ENCODE assay signal across 8 cellular contexts in the genomic region with DNA sequence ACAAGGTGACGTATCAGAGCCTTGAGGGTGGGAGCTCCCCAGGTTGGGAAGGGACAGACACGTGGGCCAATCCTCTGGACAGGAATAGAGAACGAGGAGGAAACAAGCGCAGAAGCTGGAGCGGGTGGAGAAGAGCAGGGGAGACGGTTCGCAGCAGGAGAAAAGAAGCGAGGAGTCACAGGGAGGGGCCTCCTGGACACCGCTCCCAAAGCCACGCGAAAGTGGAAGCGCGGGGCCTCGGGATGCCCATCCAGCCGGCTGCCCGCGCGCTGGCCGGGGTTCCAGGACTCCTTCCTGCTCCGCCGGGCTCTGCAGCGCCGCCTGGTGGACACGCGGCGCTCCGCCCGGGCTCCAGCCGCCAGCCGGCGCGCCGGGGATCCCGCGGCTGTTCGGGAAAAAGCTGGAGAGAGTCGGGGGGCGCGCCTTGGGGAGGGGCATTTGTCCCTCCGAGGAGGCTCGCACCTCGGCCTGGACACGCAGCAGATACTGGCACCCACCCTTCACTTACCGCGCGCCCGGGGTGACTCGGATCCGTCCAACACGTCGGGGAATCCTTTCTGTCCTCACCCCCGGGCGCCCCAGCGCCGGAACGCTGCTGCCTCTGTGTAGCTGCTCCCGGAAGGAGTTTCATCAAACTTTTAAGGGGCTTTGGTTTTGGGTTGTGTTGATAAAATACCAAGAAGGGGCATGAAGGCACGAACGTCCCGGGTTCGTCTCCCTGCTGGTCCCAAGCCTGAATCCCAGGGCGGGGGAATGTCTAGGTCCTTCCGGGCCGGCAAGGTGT. TPM values are rescaled to one million over a fixed set of nuclear protein-coding genes. Genes with fewer than 3 reads are reported as not detected.
DNase-seq lines count a peak whose midpoint lies in the region; ATAC-seq and FAIRE-seq lines count a peak whose summit lies in the region.

No MANE protein-coding gene starts in this region.

- peak; percentile 33 to 58 for DNase-seq in stimulated activated CD4-positive, alpha-beta T cell treated with anti-CD3 and anti-CD28 coated beads, Interleukin-2, amount 100 ng/mL, for 48 hours
- DNase-seq in stimulated activated CD4-positive, alpha-beta T cell treated with anti-CD3 and anti-CD28 coated beads, Interleukin-1b, Interleukin-23, amount 100 ng/mL, for 48 hours = no peak
- DNase-seq in astrocyte of the hippocampus (ENCODE audit: low read depth, low spot score) = peak; percentile 76
- peak; percentile 67 for DNase-seq in small intestine
- DNase-seq in SHP77 (lab: John Stamatoyannopoulos, UW) = no peak

- no peak overlapping the region for H3K27ac ChIP-seq in iPS-20b (ENCODE audit: low read length)
- H3K27ac ChIP-seq in small intestine (ENCODE audit: low read depth in 1 of 2, low read length in 1 of 2) = peak overlapping the region; percentile 86 to 88

- ATAC-seq in GM19467 (IDR thresholded peaks at IDR 0.05; ENCODE audit: unreplicated experiment) (no peak), HG03108 (IDR thresholded peaks at IDR 0.05; ENCODE audit: unreplicated experiment) (no peak)

- H3K27me3 ChIP-seq in iPS-20b (ENCODE audit: insufficient read depth, low read length) = peaks cover 100% of the 10 kb centered on the region
- H3K27me3 ChIP-seq in small intestine (ENCODE audit: control insufficient read depth in 2 of 2, insufficient read depth in 2 of 2, low read length in 2 of 2) = no peaks in the 10 kb centered on the region

- FAIRE-seq in small intestine (lab: Jason Lieb, UNC) = no peak

- H3K9me3 ChIP-seq in iPS-20b (ENCODE audit: insufficient read depth, low read depth, low read length) (no peaks in the 10 kb centered on the region; the same call in 1 of the 2 replicates), small intestine (ENCODE audit: control insufficient read depth, low read depth) (no peaks in the 10 kb centered on the region)

- peaks cover 5% of the 10 kb centered on the region; the same call in 1 of the 2 replicates for H3K4me1 ChIP-seq in iPS-20b (ENCODE audit: insufficient read depth, low read length)
- no peaks in the 10 kb centered on the region for H3K4me1 ChIP-seq in small intestine (ENCODE audit: control insufficient read depth in 2 of 2, insufficient read depth in 1 of 2, low read depth in 1 of 2, low read length in 1 of 2)

- no peak overlapping the region for H3K9ac ChIP-seq in iPS-20b (ENCODE audit: low read depth, low read length)

- no peaks in the 10 kb centered on the region for H3K36me3 ChIP-seq in iPS-20b (ENCODE audit: insufficient read depth, low read depth, low read length)
- no peaks in the 10 kb centered on the region for H3K36me3 ChIP-seq in small intestine (ENCODE audit: control insufficient read depth in 2 of 2, insufficient read depth in 2 of 2, low read length in 2 of 2)

- peak overlapping the region; percentile 62; the same call in 1 of the 2 replicates for H3K4me3 ChIP-seq in iPS-20b (ENCODE audit: low read length)
- H3K4me3 ChIP-seq in small intestine (ENCODE audit: low read depth in 1 of 2, low read length in 2 of 2) = peak overlapping the region in 1 of 2 donors; percentile 52

- 7 to 14% (median 11%) methylated on average over 61 to 64 of the region's 64 CpGs for WGBS in small intestine, 3 donors

RNA-seq across cellular contexts. Expression of a gene that starts 6.2 kb away (rescaled TPM):
- polyA plus RNA-seq in small intestine = 10 to 100 TPM in 1 of 3 donors, 1 to 10 TPM in 2; 2.0 to 17.2 (median 5.9) TPM

RNA-seq across cellular contexts. Expression of a gene that starts 36.1 kb away (rescaled TPM):
- polyA plus RNA-seq in small intestine = 10 to 100 TPM in 1 of 3 donors, 1 to 10 TPM in 1, not detected in 1; 5.6 to 16.2 TPM

Comparison
In these comparisons a context has a peak if more than half of its experiments do, and no peak if none do; other contexts are left out.
1. DNase-seq: peak in stimulated activated CD4-positive, alpha-beta T cell treated with anti-CD3 and anti-CD28 coated beads, Interleukin-2, amount 100 ng/mL, for 48 hours (2 of 2), astrocyte of the hippocampus (single experiment) and small intestine (single experiment); none in stimulated activated CD4-positive, alpha-beta T cell treated with anti-CD3 and anti-CD28 coated beads, Interleukin-1b, Interleukin-23, amount 100 ng/mL, for 48 hours (single experiment) and SHP77 (0 of 2).